24 cellular contexts compared by ENCODE assay signal in the genomic region with DNA sequence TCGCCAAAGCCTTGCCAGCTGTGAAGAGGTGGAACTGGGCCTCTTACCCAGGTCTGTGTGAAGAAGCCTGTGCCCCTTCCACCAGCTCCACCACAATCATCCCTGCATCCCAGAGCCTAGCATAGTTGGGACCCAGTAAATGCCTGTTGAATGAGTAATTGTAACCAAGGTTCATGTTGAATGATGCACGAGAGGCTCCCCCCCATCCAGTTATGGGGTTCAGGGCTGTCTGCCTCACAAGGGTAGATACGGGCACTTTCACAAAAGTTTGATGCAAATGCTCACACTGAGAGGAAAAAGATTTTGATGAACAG. TPM values are rescaled to one million over a fixed set of nuclear protein-coding genes. Genes with fewer than 3 reads are reported as not detected.
A peak's percentile ranks its signal among the peaks of the same experiment; 100 is the strongest.
DNase-seq lines count a peak whose midpoint lies in the region; ATAC-seq, FAIRE-seq and TF ChIP-seq lines count a peak whose summit lies in the region.
"Had no signal": no experiment of that assay in that cellular context is flagged by ENCODE, and none has a peak within 500 bp of the region (broad histone marks: within the 10 kb centered on the region; RNA-seq: fewer than 3 reads in every experiment).

No MANE protein-coding gene starts in this region.

- peak overlapping the region; percentile 74 for H3K27ac Mint-ChIP-seq in activated T-helper 17 cell treated with anti-CD3 and anti-CD28 coated beads, Interleukin-2, amount 50 U/mL, for 72 hours
- H3K27ac Mint-ChIP-seq in neural progenitor cell, result no peak overlapping the region
- H3K27ac Mint-ChIP-seq: activated B cell treated with CpG ODN at 0.5 μM for 24 hours; activated CD4-positive, alpha-beta memory T cell treated with anti-CD3 and anti-CD28 coated beads for 36 hours; CD4-positive, alpha-beta T cell; dendritic cell treated with granulocyte-macrophage colony-stimulating factor and Interleukin-4, amounts not matched to agents 40 ng/mL and 50 ng/mL, for 4 days; naive B cell had no signal

- no peaks in the 10 kb centered on the region for H3K79me2 ChIP-seq in neural progenitor cell (ENCODE audit: low read depth)

- in situ Hi-C loops in ACHN (cut with HindIII; ENCODE audit: low pct_ligation_motif_present, low pct_unique_long_range_greater_than_20kb, low sequenced_read_pairs), result no loop called here

- H3K27ac ChIP-seq in neural progenitor cell, result no peak overlapping the region
- H3K27ac ChIP-seq: cardiac muscle cell, heart right ventricle, HL-60, RWPE1 had no signal

- ATAC-seq in activated T-helper 17 cell treated with anti-CD3 and anti-CD28 coated beads, Interleukin-2, amount 50 U/mL, for 72 hours (replicated peaks), result peak; percentile 57
- ATAC-seq: GM12878, heart right ventricle, left colon had no signal

- peaks cover 14% of the 10 kb centered on the region for H3K4me1 Mint-ChIP-seq in activated T-helper 17 cell treated with anti-CD3 and anti-CD28 coated beads, Interleukin-2, amount 50 U/mL, for 72 hours
- H3K4me1 Mint-ChIP-seq in neural progenitor cell, result peaks cover 9% of the 10 kb centered on the region
- H3K4me1 Mint-ChIP-seq: activated B cell treated with CpG ODN at 0.5 μM for 24 hours, naive B cell had no signal

- H3F3A ChIP-seq in neural progenitor cell (ENCODE audit: low read depth), result no peaks in the 10 kb centered on the region

- no peak overlapping the region for H3K4me3 ChIP-seq in neural progenitor cell
- H3K4me3 ChIP-seq: cardiac muscle cell, GM12878, heart right ventricle had no signal

- no peaks in the 10 kb centered on the region for H3K9me3 ChIP-seq in neural progenitor cell (ENCODE audit: low read depth)

- H3K36me3 Mint-ChIP-seq in activated T-helper 17 cell treated with anti-CD3 and anti-CD28 coated beads, Interleukin-2, amount 50 U/mL, for 72 hours (ENCODE audit: low read depth), result no peaks in the 10 kb centered on the region
- H3K36me3 Mint-ChIP-seq in neural progenitor cell, result no peaks in the 10 kb centered on the region
- H3K36me3 Mint-ChIP-seq: activated CD4-positive, alpha-beta memory T cell treated with anti-CD3 and anti-CD28 coated beads for 36 hours; naive B cell had no signal

- H3K4me1 ChIP-seq in neural progenitor cell, result peaks cover 8% of the 10 kb centered on the region

- H3K4me2 ChIP-seq in neural progenitor cell, result peak overlapping the region; percentile 45

- TF ChIP-seq CTCF in neural progenitor cell (IDR thresholded peaks at IDR 0.05), result no peak
- no peak for TF ChIP-seq CTCF in D721Med (IDR thresholded peaks at IDR 0.05; ENCODE audit: insufficient read depth, missing control alignments)

- H2AFZ ChIP-seq in neural progenitor cell (replicated peaks), result no peak overlapping the region

- peak overlapping the region; percentile 45 for H3K4me3 Mint-ChIP-seq in activated T-helper 17 cell treated with anti-CD3 and anti-CD28 coated beads, Interleukin-2, amount 50 U/mL, for 72 hours
- H3K4me3 Mint-ChIP-seq in neural progenitor cell, result no peak overlapping the region
- H3K4me3 Mint-ChIP-seq: activated B cell treated with CpG ODN at 0.5 μM for 24 hours; activated CD4-positive, alpha-beta memory T cell treated with anti-CD3 and anti-CD28 coated beads for 36 hours; CD4-positive, alpha-beta T cell; dendritic cell treated with granulocyte-macrophage colony-stimulating factor and Interleukin-4, amounts not matched to agents 40 ng/mL and 50 ng/mL, for 4 days; naive B cell had no signal

- no peak overlapping the region for H3K9ac ChIP-seq in neural progenitor cell

- H4K20me1 ChIP-seq in neural progenitor cell (ENCODE audit: low read depth), result no peaks in the 10 kb centered on the region

- H3K27me3 Mint-ChIP-seq in activated T-helper 17 cell treated with anti-CD3 and anti-CD28 coated beads, Interleukin-2, amount 50 U/mL, for 72 hours, result no peaks in the 10 kb centered on the region
- H3K27me3 Mint-ChIP-seq in neural progenitor cell (ENCODE audit: insufficient read depth, low read depth), result peaks cover 4% of the 10 kb centered on the region
- H3K27me3 Mint-ChIP-seq: activated B cell treated with CpG ODN at 0.5 μM for 24 hours; activated CD4-positive, alpha-beta memory T cell treated with anti-CD3 and anti-CD28 coated beads for 36 hours; CD4-positive, alpha-beta T cell; dendritic cell treated with granulocyte-macrophage colony-stimulating factor and Interleukin-4, amounts not matched to agents 40 ng/mL and 50 ng/mL, for 4 days had no signal

- DNase-seq in ACHN, result peak; percentile 40
- peak; percentile 73 for DNase-seq in HCEC 1CT
- DNase-seq in neural progenitor cell (ENCODE audit: low spot score), result no peak
- no peak for DNase-seq in stimulated activated naive CD4-positive, alpha-beta T cell treated with Interleukin-2 at 50 U/mL for 16 hours (lab: John Stamatoyannopoulos, UW)
- no peak for DNase-seq in LoVo (ENCODE audit: low spot score)
- no peak for DNase-seq in D721Med (ENCODE audit: insufficient read length, low spot score)
- DNase-seq: activated B cell treated with CpG ODN at 0.5 μM for 24 hours; activated CD4-positive, alpha-beta memory T cell treated with anti-CD3 and anti-CD28 coated beads for 36 hours; activated gamma-delta T cell; amygdala; CD4-positive, alpha-beta T cell; DMS153; heart right ventricle; left colon; naive B cell; NCI-H2171; NCI-H524 treated with DMSO at 0.1 percent for 48 hours; T-helper 9 cell had no signal

- H3K36me3 ChIP-seq in neural progenitor cell, result no peaks in the 10 kb centered on the region
- H3K36me3 ChIP-seq: cardiac muscle cell, heart right ventricle had no signal

- no peaks in the 10 kb centered on the region for H3K27me3 ChIP-seq in neural progenitor cell
- H3K27me3 ChIP-seq: cardiac muscle cell, heart right ventricle had no signal

- FAIRE-seq in D721Med (lab: Jason Lieb, UNC), result no peak
- FAIRE-seq: GM12878 had no signal

- H3K9me3 Mint-ChIP-seq in activated T-helper 17 cell treated with anti-CD3 and anti-CD28 coated beads, Interleukin-2, amount 50 U/mL, for 72 hours, result no peaks in the 10 kb centered on the region
- H3K9me3 Mint-ChIP-seq in neural progenitor cell, result no peaks in the 10 kb centered on the region
- H3K9me3 Mint-ChIP-seq: activated B cell treated with CpG ODN at 0.5 μM for 24 hours; activated CD4-positive, alpha-beta memory T cell treated with anti-CD3 and anti-CD28 coated beads for 36 hours; CD4-positive, alpha-beta T cell; dendritic cell treated with granulocyte-macrophage colony-stimulating factor and Interleukin-4, amounts not matched to agents 40 ng/mL and 50 ng/mL, for 4 days had no signal

RNA-seq across cellular contexts. Expression of a gene that starts 29.5 kb away (rescaled TPM):
- 10 to 100 TPM in 1 of 2 donors, 1 to 10 TPM in 1; 8.9 to 20.2 TPM for total RNA-seq in activated T-helper 17 cell treated with anti-CD3 and anti-CD28 coated beads, Interleukin-2, amount 50 U/mL, for 72 hours
- total RNA-seq in neural progenitor cell (ENCODE audit: low replicate concordance), result 20.4 and 21.3 TPM in 2 replicates

Comparison
In these comparisons a context has a peak if more than half of its experiments do, and no peak if none do; other contexts are left out.
1. DNase-seq: peak in ACHN (single experiment) and HCEC 1CT (single experiment); none in neural progenitor cell (single experiment), stimulated activated naive CD4-positive, alpha-beta T cell treated with Interleukin-2 at 50 U/mL for 16 hours (single experiment), LoVo (single experiment) and D721Med (single experiment).